Comparison of ENCODE assay signal across 11 cellular contexts in genomic region chr12:1604464-1604863, GRCh38. TPM values are rescaled to one million over a fixed set of nuclear protein-coding genes. Genes with fewer than 3 reads are reported as not detected.
DNase-seq lines count a peak whose midpoint lies in the region; ATAC-seq, FAIRE-seq and TF ChIP-seq lines count a peak whose summit lies in the region.
"Had no signal": no experiment of that assay in that cellular context is flagged by ENCODE, and none has a peak within 500 bp of the region (broad histone marks: within the 10 kb centered on the region; RNA-seq: fewer than 3 reads in every experiment).

No MANE protein-coding gene starts in this region.

- H3K27me3 Mint-ChIP-seq in activated T-helper 17 cell treated with anti-CD3 and anti-CD28 coated beads, Interleukin-2, amount 50 U/mL, for 72 hours: no peaks in the 10 kb centered on the region
- peaks cover 0 to 8% (median 0%) of the 10 kb centered on the region in 5 donors for H3K27me3 Mint-ChIP-seq in naive thymus-derived CD4-positive, alpha-beta T cell

- H3K36me3 ChIP-seq in cardiac muscle cell (no peaks in the 10 kb centered on the region), left ventricle myocardium inferior (no peaks in the 10 kb centered on the region)
- H3K36me3 ChIP-seq in naive thymus-derived CD4-positive, alpha-beta T cell (ENCODE audit: control insufficient read depth in 2 of 3, insufficient read depth in 3 of 3, low read length in 3 of 3): no peaks in the 10 kb centered on the region
- H3K36me3 ChIP-seq: upper lobe of left lung had no signal

- no peaks in the 10 kb centered on the region for H3K9me3 ChIP-seq in cardiac muscle cell (ENCODE audit: low read depth)
- H3K9me3 ChIP-seq in left ventricle myocardium inferior (replicated peaks): no peaks in the 10 kb centered on the region
- H3K9me3 ChIP-seq in naive thymus-derived CD4-positive, alpha-beta T cell (ENCODE audit: control insufficient read depth in 2 of 3, low read length in 3 of 3): no peaks in the 10 kb centered on the region
- H3K9me3 ChIP-seq: upper lobe of left lung had no signal

- CTCF ChIA-PET in naive thymus-derived CD4-positive, alpha-beta T cell (lab: Charles Lee): interaction anchor here (0.6 to 3.6 kb wide), 8 partner anchors 11 to 486 kb away, joined by 3 to 52 read pairs (median 6); no protein-coding TSS in a partner anchor

- DNase-seq in cardiac muscle cell (ENCODE audit: low read depth in 1 of 2, low spot score in 1 of 2) (no peak), left ventricle myocardium inferior (no peak), C1 segment of cervical spinal cord (lab: John Stamatoyannopoulos, UW) (no peak), GM19239 (ENCODE audit: insufficient read length, low spot score) (no peak)
- DNase-seq in naive thymus-derived CD4-positive, alpha-beta T cell: no peak
- DNase-seq: SIG-M5 had no signal

- H3K4me1 Mint-ChIP-seq in activated T-helper 17 cell treated with anti-CD3 and anti-CD28 coated beads, Interleukin-2, amount 50 U/mL, for 72 hours: peaks cover 24% of the 10 kb centered on the region
- peaks cover 20 to 44% (median 38%) of the 10 kb centered on the region in 7 donors for H3K4me1 Mint-ChIP-seq in naive thymus-derived CD4-positive, alpha-beta T cell

- H3K36me3 Mint-ChIP-seq in activated T-helper 17 cell treated with anti-CD3 and anti-CD28 coated beads, Interleukin-2, amount 50 U/mL, for 72 hours (ENCODE audit: low read depth): no peaks in the 10 kb centered on the region
- no peaks in the 10 kb centered on the region for H3K36me3 Mint-ChIP-seq in naive thymus-derived CD4-positive, alpha-beta T cell

- peak overlapping the region; percentile 81 for H3K4me3 Mint-ChIP-seq in activated T-helper 17 cell treated with anti-CD3 and anti-CD28 coated beads, Interleukin-2, amount 50 U/mL, for 72 hours
- peak overlapping the region in 4 of 10 donors; percentile 13 to 86 (median 24) for H3K4me3 Mint-ChIP-seq in naive thymus-derived CD4-positive, alpha-beta T cell

- intact Hi-C loops in left ventricle myocardium inferior (cut with micrococcal nuclease): no loop called here
- intact Hi-C loops in naive thymus-derived CD4-positive, alpha-beta T cell (cut with micrococcal nuclease): loop anchor here (2.0 to 10.0 kb wide), 2 partner anchors 400 kb away; no protein-coding TSS in a partner anchor

- TF ChIP-seq CTCF in cardiac muscle cell (IDR thresholded peaks at IDR 0.05; ENCODE audit: low read depth, low read length): no peak
- no peak for TF ChIP-seq CTCF in left ventricle myocardium inferior (IDR thresholded peaks at IDR 0.05; ENCODE audit: borderline replicate concordance)

- H3K27me3 ChIP-seq in cardiac muscle cell (no peaks in the 10 kb centered on the region), left ventricle myocardium inferior (ENCODE audit: low read depth) (no peaks in the 10 kb centered on the region)
- no peaks in the 10 kb centered on the region for H3K27me3 ChIP-seq in naive thymus-derived CD4-positive, alpha-beta T cell (ENCODE audit: control insufficient read depth in 2 of 2, insufficient read depth in 2 of 2, low read length in 2 of 2)
- H3K27me3 ChIP-seq: upper lobe of left lung had no signal

- H3K4me1 ChIP-seq in cardiac muscle cell (ENCODE audit: low read depth) (peaks cover 16% of the 10 kb centered on the region), left ventricle myocardium inferior (peaks cover 34% of the 10 kb centered on the region)
- H3K4me1 ChIP-seq in naive thymus-derived CD4-positive, alpha-beta T cell (ENCODE audit: control insufficient read depth in 2 of 2, insufficient read depth in 2 of 2, low read length in 2 of 2): peaks cover 13 to 15% of the 10 kb centered on the region in 2 donors

- no peaks in the 10 kb centered on the region for H3K9me3 Mint-ChIP-seq in activated T-helper 17 cell treated with anti-CD3 and anti-CD28 coated beads, Interleukin-2, amount 50 U/mL, for 72 hours
- no peaks in the 10 kb centered on the region for H3K9me3 Mint-ChIP-seq in naive thymus-derived CD4-positive, alpha-beta T cell
- H3K9me3 Mint-ChIP-seq: T-helper 1 cell treated with Interleukin-12 subunit alpha and Interleukin-12 subunit beta and Interleukin-4 antibody, amounts not matched to agents 30 μg/mL and 1 μg/mL, for 36 hours had no signal

- H3K27ac ChIP-seq in cardiac muscle cell (peak overlapping the region; percentile 46), left ventricle myocardium inferior (replicated peaks) (no peak overlapping the region)
- no peak overlapping the region for H3K27ac ChIP-seq in naive thymus-derived CD4-positive, alpha-beta T cell (ENCODE audit: low read depth, low read length)

- ATAC-seq in activated T-helper 17 cell treated with anti-CD3 and anti-CD28 coated beads, Interleukin-2, amount 50 U/mL, for 72 hours (replicated peaks): no peak
- no peak for ATAC-seq in naive thymus-derived CD4-positive, alpha-beta T cell
- no peak for ATAC-seq in HG02938 (IDR thresholded peaks at IDR 0.05; ENCODE audit: unreplicated experiment)
- ATAC-seq in HG02852 (IDR thresholded peaks at IDR 0.05; ENCODE audit: unreplicated experiment): no peak

- POLR2A ChIA-PET in naive thymus-derived CD4-positive, alpha-beta T cell (lab: Charles Lee): interaction anchor here (1.0 to 4.1 kb wide), 2 partner anchors 11 to 14 kb away, joined by 3 to 82 read pairs; partner anchors contain the start of gene FBXL14

- no peak overlapping the region for H3K4me3 ChIP-seq in cardiac muscle cell
- H3K4me3 ChIP-seq in left ventricle myocardium inferior: no peak overlapping the region
- H3K4me3 ChIP-seq in naive thymus-derived CD4-positive, alpha-beta T cell (ENCODE audit: low read length): no peak overlapping the region

- no peak overlapping the region for H3K27ac Mint-ChIP-seq in activated T-helper 17 cell treated with anti-CD3 and anti-CD28 coated beads, Interleukin-2, amount 50 U/mL, for 72 hours
- H3K27ac Mint-ChIP-seq in naive thymus-derived CD4-positive, alpha-beta T cell: peak overlapping the region in 7 of 9 donors; percentile 28 to 96 (median 69)

- no peak for FAIRE-seq in GM19239 (lab: Jason Lieb, UNC)

RNA-seq across cellular contexts. Expression of gene FBXL14, which starts 10.1 kb away (rescaled TPM):
- 22.4 and 27.8 TPM in 2 replicates for total RNA-seq in cardiac muscle cell
- polyA plus RNA-seq in cardiac muscle cell: 17.8 and 34.3 TPM in 2 replicates
- 6.8 TPM for total RNA-seq in left ventricle myocardium inferior
- 10 to 100 TPM; 22.2 to 29.8 TPM for total RNA-seq in activated T-helper 17 cell treated with anti-CD3 and anti-CD28 coated beads, Interleukin-2, amount 50 U/mL, for 72 hours
- 10 to 100 TPM; 25.6 to 43.8 (median 28.1) TPM for total RNA-seq in naive thymus-derived CD4-positive, alpha-beta T cell
- polyA plus RNA-seq in naive thymus-derived CD4-positive, alpha-beta T cell: 10 to 100 TPM; 15.1 to 31.8 TPM

RNA-seq across cellular contexts. Expression of gene WNT5B, which starts 24.6 kb away (rescaled TPM):
- total RNA-seq in cardiac muscle cell (152 and 206 TPM in 2 replicates), left ventricle myocardium inferior (2.1 TPM)
- 170 and 240 TPM in 2 replicates for polyA plus RNA-seq in cardiac muscle cell
- total RNA-seq in activated T-helper 17 cell treated with anti-CD3 and anti-CD28 coated beads, Interleukin-2, amount 50 U/mL, for 72 hours: under 1 TPM; 0.26 to 0.30 TPM
- under 1 TPM in 3 of 5 experiments, not detected in 2; 0.29 to 0.92 (median 0.37) TPM for total RNA-seq in naive thymus-derived CD4-positive, alpha-beta T cell
- not detected for polyA plus RNA-seq in naive thymus-derived CD4-positive, alpha-beta T cell

Comparison
In these comparisons a context has a peak if more than half of its experiments do, and no peak if none do; other contexts are left out.
1. RNA of gene WNT5B, which starts 24.6 kb away (total RNA-seq): 152 to 206 TPM in cardiac muscle cell; 2.1 TPM in left ventricle myocardium inferior (single experiment), 0.26 to 0.30 TPM in activated T-helper 17 cell treated with anti-CD3 and anti-CD28 coated beads, Interleukin-2, amount 50 U/mL, for 72 hours and 0.29 to 0.92 TPM in naive thymus-derived CD4-positive, alpha-beta T cell; every median in the first group is over 10 times any median in the second.